ENCODE assay signal across 26 cellular contexts in the genomic region with DNA sequence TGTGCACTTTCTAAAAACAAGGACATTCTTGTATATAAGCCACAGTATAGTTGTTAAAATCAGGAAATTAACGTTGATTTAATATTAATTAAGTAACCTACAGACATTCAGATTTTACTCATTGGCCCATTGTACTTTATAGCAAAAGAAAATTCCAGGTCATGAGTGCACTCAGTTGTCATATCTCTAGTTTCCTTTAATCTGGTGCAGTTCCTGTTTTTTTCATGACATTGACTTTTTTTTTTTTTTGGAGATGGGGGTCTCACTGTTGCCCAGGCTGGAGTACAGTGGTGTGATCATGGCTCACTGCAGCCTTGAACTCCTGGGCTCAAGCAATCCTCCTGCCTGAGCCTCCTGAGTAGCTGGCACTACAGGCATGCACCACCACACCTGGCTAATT.
"Had no signal": no experiment of that assay in that cellular context is flagged by ENCODE, and none has a peak within 500 bp of the region (broad histone marks: within the 10 kb centered on the region; RNA-seq: fewer than 3 reads in every experiment).

No MANE protein-coding gene starts in this region.

- H3K4me1 ChIP-seq: esophagus squamous epithelium had no signal

- FAIRE-seq: endometrium, islet of Langerhans, keratinocyte had no signal

- H3K4me3 ChIP-seq: esophagus squamous epithelium, gastrocnemius medialis, heart right ventricle, left lung, lower lobe of right lung, mucosa of descending colon had no signal

- DNase-seq: cortex of kidney; effector CD8-positive, alpha-beta T cell; effector memory CD8-positive, alpha-beta T cell; endodermal cell; erythroblast; esophagus squamous epithelium; foreskin fibroblast; foreskin melanocyte; gastrocnemius medialis; glutamatergic neuron; head of caudate nucleus; heart right ventricle; hippocampal formation; left cardiac atrium; left lung; left ventricle myocardium superior; lower lobe of right lung; mesenchymal stem cell; mucosa of descending colon; naive B cell; naive thymus-derived CD8-positive, alpha-beta T cell had no signal

- H3K27me3 ChIP-seq: esophagus squamous epithelium, gastrocnemius medialis, heart right ventricle, left lung had no signal

- ATAC-seq: effector memory CD8-positive, alpha-beta T cell; esophagus mucosa; gastrocnemius medialis; heart right ventricle; left cardiac atrium; left lung; left ventricle myocardium superior; lower lobe of right lung; mucosa of descending colon; naive thymus-derived CD8-positive, alpha-beta T cell had no signal

- H3K9me3 ChIP-seq: esophagus squamous epithelium, gastrocnemius medialis, heart right ventricle, left lung, lower lobe of right lung, mucosa of descending colon had no signal

- H3K27ac ChIP-seq: epithelial cell of prostate, esophagus squamous epithelium, gastrocnemius medialis, heart right ventricle, left lung, lower lobe of right lung had no signal
